In the genomic region with DNA sequence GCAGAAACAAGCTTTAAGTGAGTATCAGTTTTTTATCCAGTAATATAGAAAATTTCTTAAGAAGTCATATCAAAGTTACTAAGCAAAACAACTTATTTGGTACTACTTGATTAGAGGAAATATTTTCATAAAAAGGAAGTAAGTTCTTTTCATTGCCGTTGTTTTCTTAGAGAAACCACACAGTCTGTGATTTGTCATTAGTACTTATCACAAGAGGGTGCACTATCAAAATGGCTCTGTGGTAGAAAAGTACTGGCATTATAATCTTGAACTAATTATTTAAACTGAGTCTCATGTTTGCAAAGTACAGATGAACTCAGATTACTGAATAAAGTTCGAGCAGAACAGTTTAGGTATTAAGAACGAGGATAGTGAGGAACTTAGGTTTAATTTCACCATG, we compare ENCODE assay signal across 14 cellular contexts.
"Had no signal": no experiment of that assay in that cellular context is flagged by ENCODE, and none has a peak within 500 bp of the region (broad histone marks: within the 10 kb centered on the region; RNA-seq: fewer than 3 reads in every experiment).

No MANE protein-coding gene starts in this region.

- H3K27me3 ChIP-seq: stomach had no signal

- H3K4me3 Mint-ChIP-seq: activated CD4-positive, alpha-beta T cell treated with anti-CD3 and anti-CD28 coated beads for 36 hours; activated naive CD8-positive, alpha-beta T cell treated with anti-CD3 and anti-CD28 coated beads, Interleukin-2, amount 10 ng/mL, durations not matched to agents 7 days and 5 days; dendritic cell treated with granulocyte-macrophage colony-stimulating factor and Interleukin-4, amounts not matched to agents 40 ng/mL and 50 ng/mL, for 4 days had no signal

- H3K36me3 ChIP-seq: lower lobe of right lung had no signal

- H3K9me3 Mint-ChIP-seq: dendritic cell treated with granulocyte-macrophage colony-stimulating factor and Interleukin-4, amounts not matched to agents 40 ng/mL and 50 ng/mL, for 4 days had no signal

- ATAC-seq: activated CD4-positive, alpha-beta T cell treated with anti-CD3 and anti-CD28 coated beads for 36 hours; left cardiac atrium; lower lobe of right lung had no signal

- H3K27ac Mint-ChIP-seq: activated CD4-positive, alpha-beta T cell treated with anti-CD3 and anti-CD28 coated beads for 36 hours; activated naive CD8-positive, alpha-beta T cell treated with anti-CD3 and anti-CD28 coated beads, Interleukin-2, amount 10 ng/mL, durations not matched to agents 7 days and 5 days; dendritic cell treated with granulocyte-macrophage colony-stimulating factor and Interleukin-4, amounts not matched to agents 40 ng/mL and 50 ng/mL, for 4 days had no signal

- H3K9me3 ChIP-seq: lower lobe of right lung, stomach had no signal

- H3K27ac ChIP-seq: lower lobe of right lung, parathyroid adenoma, stomach had no signal

- H3K4me1 ChIP-seq: lower lobe of right lung, stomach had no signal

- DNase-seq: activated CD4-positive, alpha-beta T cell treated with anti-CD3 and anti-CD28 coated beads for 36 hours; activated gamma-delta T cell; activated naive CD8-positive, alpha-beta T cell treated with anti-CD3 and anti-CD28 coated beads, Interleukin-2, amount 10 ng/mL, durations not matched to agents 7 days and 5 days; caudate nucleus; hippocampal formation; left cardiac atrium; lower lobe of right lung; midbrain; retina; stimulated activated CD4-positive, alpha-beta T cell treated with anti-CD3 and anti-CD28 coated beads, Interleukin-15, amount 100 ng/mL, for 24 hours; stimulated activated CD4-positive, alpha-beta T cell treated with anti-CD3 and anti-CD28 coated beads, Interleukin-4, amount 100 ng/mL, for 24 hours; stomach had no signal

- H3K4me3 ChIP-seq: lower lobe of right lung, stomach had no signal

- H3K27me3 Mint-ChIP-seq: activated CD4-positive, alpha-beta T cell treated with anti-CD3 and anti-CD28 coated beads for 36 hours; activated naive CD8-positive, alpha-beta T cell treated with anti-CD3 and anti-CD28 coated beads, Interleukin-2, amount 10 ng/mL, durations not matched to agents 7 days and 5 days; dendritic cell treated with granulocyte-macrophage colony-stimulating factor and Interleukin-4, amounts not matched to agents 40 ng/mL and 50 ng/mL, for 4 days had no signal
